Comparison of ENCODE assay signal across 1 cellular context in genomic region chr16:2154533-2155090, GRCh38.
TF ChIP-seq lines count a peak whose summit lies in the region.

No MANE protein-coding gene starts in this region.

TF ChIP-seq in GM23338, 12 proteins besides CTCF, POLR2A, EP300 and RAD21:
- no peak for TF ChIP-seq ZNF462 (CRISPR knock-in tag; IDR thresholded peaks at IDR 0.05)
- no peak for TF ChIP-seq NANOG (IDR thresholded peaks at IDR 0.05; ENCODE audit: borderline replicate concordance)
- no peak for TF ChIP-seq JUNB (IDR thresholded peaks at IDR 0.05; ENCODE audit: unreplicated experiment)
- TF ChIP-seq ETS1 (IDR thresholded peaks at IDR 0.05), result no peak
- TF ChIP-seq CREB1 (CRISPR knock-in tag; IDR thresholded peaks at IDR 0.05; ENCODE audit: low read depth), result no peak
